ENCODE assay signal across 17 cellular contexts in the genomic region with DNA sequence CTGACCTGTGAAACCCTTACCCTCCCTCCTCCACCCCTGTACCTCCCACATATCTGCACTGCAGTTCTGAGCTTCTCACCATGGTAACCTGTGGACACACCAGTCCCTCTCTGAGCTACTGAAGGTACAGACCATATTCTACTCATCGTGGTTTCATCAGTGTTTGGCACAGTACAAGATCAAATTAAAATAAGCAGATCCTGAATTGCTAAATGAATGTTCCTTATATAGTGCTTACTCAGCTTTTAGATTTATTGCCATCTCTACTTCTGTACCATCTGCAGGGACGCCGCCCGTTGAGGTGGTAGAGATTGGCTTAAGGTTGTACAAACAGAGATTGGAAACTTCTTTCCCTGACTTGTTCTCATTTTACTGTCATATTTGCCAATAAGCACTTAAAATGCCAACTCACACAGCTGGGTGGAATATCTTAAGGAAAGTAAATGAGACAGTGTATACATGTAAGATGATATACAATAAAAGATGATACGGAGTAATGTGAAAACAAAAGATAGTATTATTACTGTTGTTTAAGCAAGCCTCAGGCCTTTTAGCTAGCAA.
DNase-seq lines count a peak whose midpoint lies in the region; ATAC-seq, FAIRE-seq and TF ChIP-seq lines count a peak whose summit lies in the region.
"Had no signal": no experiment of that assay in that cellular context is flagged by ENCODE, and none has a peak within 500 bp of the region (broad histone marks: within the 10 kb centered on the region; RNA-seq: fewer than 3 reads in every experiment).

No MANE protein-coding gene starts in this region.

- ATAC-seq in RWPE2 (ENCODE audit: low read depth): peak; percentile 88
- ATAC-seq in pancreas: peak in 3 of 4 donors; percentile 17 to 45 (median 24)
- ATAC-seq: GM23338 had no signal

- no peaks in the 10 kb centered on the region for H3K27me3 ChIP-seq in RWPE2 (ENCODE audit: insufficient read depth, poor library complexity, severe bottlenecking)
- no peaks in the 10 kb centered on the region for H3K27me3 ChIP-seq in pancreas
- no peaks in the 10 kb centered on the region for H3K27me3 ChIP-seq in SJCRH30

- POLR2A ChIA-PET in HEK293 (lab: Yijun Ruan, JAX): no interaction called here

- CTCF ChIA-PET in HEK293 (lab: Yijun Ruan, JAX): interaction anchor here (0.5 to 1.0 kb wide), 5 partner anchors 19 to 1065 kb away, joined by 3 to 5 read pairs (median 3); no protein-coding TSS in a partner anchor

- 46 to 55% methylated on average over 5 of the region's 5 CpGs for WGBS in pancreas, 2 donors

- FAIRE-seq in pancreas (lab: Jason Lieb, UNC): no peak
- FAIRE-seq: G401.6, GM12892 had no signal

- no peak for TF ChIP-seq CTCF in HEK293 (tag by site-specific recombination; IDR thresholded peaks at IDR 0.05)
- no peak for TF ChIP-seq CTCF in RWPE2 (IDR thresholded peaks at IDR 0.05; ENCODE audit: poor library complexity, severe bottlenecking)
- no peak for TF ChIP-seq CTCF in pancreas (IDR thresholded peaks at IDR 0.05)

- DNase-seq in RWPE2 (ENCODE audit: low spot score): no peak
- DNase-seq in fibroblast of gingiva (ENCODE audit: low read depth): peak; percentile 51
- DNase-seq in pancreas: no peak
- DNase-seq in dermis blood vessel endothelial cell: no peak
- no peak for DNase-seq in SJCRH30
- no peak for DNase-seq in head of caudate nucleus
- no peak for DNase-seq in activated CD4-positive, alpha-beta T cell treated with anti-CD3 and anti-CD28 coated beads, Interleukin-2, amount 50 U/mL, for 4 hours
- DNase-seq: AML-193; CD4-positive, CD25-positive, alpha-beta regulatory T cell; DMS79; NCI-H446; PC-9; SK-N-SH had no signal

- H3K4me3 ChIP-seq in HEK293 (ENCODE audit: low read depth, low read length) (no peak overlapping the region), RWPE2 (ENCODE audit: severe bottlenecking) (no peak overlapping the region), pancreas (no peak overlapping the region), SJCRH30 (no peak overlapping the region)
- H3K4me3 ChIP-seq: GM23338, PC-9 had no signal

- peaks cover 16% of the 10 kb centered on the region for H3K4me1 ChIP-seq in HEK293 (ENCODE audit: control insufficient read depth, insufficient read depth, low read length)
- H3K4me1 ChIP-seq in RWPE2 (ENCODE audit: insufficient read depth, poor library complexity, severe bottlenecking): no peaks in the 10 kb centered on the region
- H3K4me1 ChIP-seq in pancreas: peaks cover 0 to 13% (median 9%) of the 10 kb centered on the region in 3 donors
- H3K4me1 ChIP-seq in SJCRH30: no peaks in the 10 kb centered on the region

- intact Hi-C loops in pancreas (cut with DNase I): no loop called here
- intact Hi-C loops in head of caudate nucleus (cut with DNase I): no loop called here

- H3K36me3 ChIP-seq in HEK293 (ENCODE audit: control insufficient read depth in 2 of 2, insufficient read depth in 1 of 2, low read length in 2 of 2) (no peaks in the 10 kb centered on the region), RWPE2 (ENCODE audit: low read depth) (no peaks in the 10 kb centered on the region), pancreas (no peaks in the 10 kb centered on the region), SJCRH30 (no peaks in the 10 kb centered on the region)

- H3K27ac ChIP-seq in HEK293 (ENCODE audit: extremely low read depth, low read depth, low read length) (no peak overlapping the region), RWPE2 (ENCODE audit: poor library complexity, severe bottlenecking) (no peak overlapping the region), pancreas (no peak overlapping the region), SJCRH30 (no peak overlapping the region)
- H3K27ac ChIP-seq: PC-9 had no signal

- H3K9me3 ChIP-seq in HEK293 (ENCODE audit: control insufficient read depth, insufficient read depth, low read depth, low read length): no peaks in the 10 kb centered on the region
- no peaks in the 10 kb centered on the region for H3K9me3 ChIP-seq in RWPE2 (ENCODE audit: severe bottlenecking)
- H3K9me3 ChIP-seq in pancreas: no peaks in the 10 kb centered on the region
- no peaks in the 10 kb centered on the region for H3K9me3 ChIP-seq in SJCRH30 (replicated peaks)
- H3K9me3 ChIP-seq: SK-N-SH had no signal

TF ChIP-seq in HEK293, 187 proteins besides CTCF, POLR2A, EP300 and RAD21:
- TF ChIP-seq ZNF223 (tag by site-specific recombination; IDR thresholded peaks at IDR 0.05): no peak
- TF ChIP-seq ZNF561 (tag by site-specific recombination; IDR thresholded peaks at IDR 0.05; ENCODE audit: borderline replicate concordance): 0 out of 2 replicates have a peak, but pooled peaks have one; percentile 23
- TF ChIP-seq, protein P1, sequence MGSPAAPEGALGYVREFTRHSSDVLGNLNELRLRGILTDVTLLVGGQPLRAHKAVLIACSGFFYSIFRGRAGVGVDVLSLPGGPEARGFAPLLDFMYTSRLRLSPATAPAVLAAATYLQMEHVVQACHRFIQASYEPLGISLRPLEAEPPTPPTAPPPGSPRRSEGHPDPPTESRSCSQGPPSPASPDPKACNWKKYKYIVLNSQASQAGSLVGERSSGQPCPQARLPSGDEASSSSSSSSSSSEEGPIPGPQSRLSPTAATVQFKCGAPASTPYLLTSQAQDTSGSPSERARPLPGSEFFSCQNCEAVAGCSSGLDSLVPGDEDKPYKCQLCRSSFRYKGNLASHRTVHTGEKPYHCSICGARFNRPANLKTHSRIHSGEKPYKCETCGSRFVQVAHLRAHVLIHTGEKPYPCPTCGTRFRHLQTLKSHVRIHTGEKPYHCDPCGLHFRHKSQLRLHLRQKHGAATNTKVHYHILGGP (tag by site-specific recombination; IDR thresholded peaks at IDR 0.05): no peak
- no peak for TF ChIP-seq ZNF626 (tag by site-specific recombination; IDR thresholded peaks at IDR 0.05)
- TF ChIP-seq YY2 (tag by site-specific recombination; IDR thresholded peaks at IDR 0.05): no peak
- TF ChIP-seq ZNF658 (tag by site-specific recombination; IDR thresholded peaks at IDR 0.05): no peak
- no peak for TF ChIP-seq ZNF747 (tag by site-specific recombination; IDR thresholded peaks at IDR 0.05)
- TF ChIP-seq WT1 (tag by site-specific recombination; IDR thresholded peaks at IDR 0.05): no peak
- no peak for TF ChIP-seq GLI2 (tag by site-specific recombination; IDR thresholded peaks at IDR 0.05; ENCODE audit: borderline replicate concordance, low read depth)
- peak; percentile 71 for TF ChIP-seq PRDM6 (tag by site-specific recombination; IDR thresholded peaks at IDR 0.05)
- TF ChIP-seq ZNF416 (tag by site-specific recombination; IDR thresholded peaks at IDR 0.05): no peak
- no peak for TF ChIP-seq ZNF341 (tag by site-specific recombination; IDR thresholded peaks at IDR 0.05; ENCODE audit: low read depth)
- TF ChIP-seq FEZF1 (tag by site-specific recombination; IDR thresholded peaks at IDR 0.05): peak; percentile 87
- TF ChIP-seq ZNF768 (tag by site-specific recombination; IDR thresholded peaks at IDR 0.05): no peak
- no peak for TF ChIP-seq ZNF335 (tag by site-specific recombination; conservative IDR thresholded peaks at IDR 0.05)
- no peak for TF ChIP-seq ZNF548 (tag by site-specific recombination; IDR thresholded peaks at IDR 0.05)
- TF ChIP-seq OSR2 (tag by site-specific recombination; IDR thresholded peaks at IDR 0.05): no peak
- no peak for TF ChIP-seq ZNF350 (tag by site-specific recombination; IDR thresholded peaks at IDR 0.05)
- TF ChIP-seq, protein P2, sequence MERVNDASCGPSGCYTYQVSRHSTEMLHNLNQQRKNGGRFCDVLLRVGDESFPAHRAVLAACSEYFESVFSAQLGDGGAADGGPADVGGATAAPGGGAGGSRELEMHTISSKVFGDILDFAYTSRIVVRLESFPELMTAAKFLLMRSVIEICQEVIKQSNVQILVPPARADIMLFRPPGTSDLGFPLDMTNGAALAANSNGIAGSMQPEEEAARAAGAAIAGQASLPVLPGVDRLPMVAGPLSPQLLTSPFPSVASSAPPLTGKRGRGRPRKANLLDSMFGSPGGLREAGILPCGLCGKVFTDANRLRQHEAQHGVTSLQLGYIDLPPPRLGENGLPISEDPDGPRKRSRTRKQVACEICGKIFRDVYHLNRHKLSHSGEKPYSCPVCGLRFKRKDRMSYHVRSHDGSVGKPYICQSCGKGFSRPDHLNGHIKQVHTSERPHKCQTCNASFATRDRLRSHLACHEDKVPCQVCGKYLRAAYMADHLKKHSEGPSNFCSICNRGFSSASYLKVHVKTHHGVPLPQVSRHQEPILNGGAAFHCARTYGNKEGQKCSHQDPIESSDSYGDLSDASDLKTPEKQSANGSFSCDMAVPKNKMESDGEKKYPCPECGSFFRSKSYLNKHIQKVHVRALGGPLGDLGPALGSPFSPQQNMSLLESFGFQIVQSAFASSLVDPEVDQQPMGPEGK (tag by site-specific recombination; IDR thresholded peaks at IDR 0.05): no peak
- TF ChIP-seq ZNF843 (tag by site-specific recombination; IDR thresholded peaks at IDR 0.05): peak; percentile 75
- peak; percentile 68 for TF ChIP-seq ZXDB (tag by site-specific recombination; IDR thresholded peaks at IDR 0.05)
- TF ChIP-seq ZNF157 (tag by site-specific recombination; IDR thresholded peaks at IDR 0.05): no peak
- peak; percentile 45; the same call in 1 of the 2 replicates for TF ChIP-seq IKZF3 (tag by site-specific recombination; IDR thresholded peaks at IDR 0.05)
- no peak for TF ChIP-seq ZNF621 (tag by site-specific recombination; IDR thresholded peaks at IDR 0.05)
- TF ChIP-seq EGR2 (tag by site-specific recombination; IDR thresholded peaks at IDR 0.05; ENCODE audit: low read depth): no peak; the same call in 1 of the 2 replicates
